ENCODE assay signal across 11 cellular contexts in genomic region chr7:100090527-100091410, GRCh38. TPM values are rescaled to one million over a fixed set of nuclear protein-coding genes. Genes with fewer than 3 reads are reported as not detected.
DNase-seq lines count a peak whose midpoint lies in the region; TF ChIP-seq lines count a peak whose summit lies in the region.
"Had no signal": no experiment of that assay in that cellular context is flagged by ENCODE, and none has a peak within 500 bp of the region (broad histone marks: within the 10 kb centered on the region; RNA-seq: fewer than 3 reads in every experiment).

No MANE protein-coding gene starts in this region.

- no peak overlapping the region for H3K4me3 ChIP-seq in esophagus squamous epithelium
- no peak overlapping the region for H3K4me3 ChIP-seq in tibial nerve

- peak overlapping the region; percentile 62 for H3K27ac Mint-ChIP-seq in activated naive CD4-positive, alpha-beta T cell treated with anti-CD3 and anti-CD28 coated beads, Interleukin-2, amount 10 ng/mL, durations not matched to agents 7 days and 5 days
- peak overlapping the region; percentile 69 for H3K27ac Mint-ChIP-seq in type B pancreatic cell

- TF ChIP-seq CTCF in esophagus squamous epithelium (IDR thresholded peaks at IDR 0.05) (no peak), type B pancreatic cell (conservative IDR thresholded peaks at IDR 0.05) (no peak), tibial nerve (IDR thresholded peaks at IDR 0.05) (no peak)

- peaks cover 21 to 60% (median 47%) of the 10 kb centered on the region in 3 donors for H3K36me3 ChIP-seq in esophagus squamous epithelium
- H3K36me3 ChIP-seq in tibial nerve, result peaks cover 7 to 58% (median 18%) of the 10 kb centered on the region in 3 donors

- no peak for TF ChIP-seq EP300 in tibial nerve (IDR thresholded peaks at IDR 0.05)

- CTCF ChIA-PET in activated naive CD4-positive, alpha-beta T cell treated with anti-CD3 and anti-CD28 coated beads, Interleukin-2, amount 10 ng/mL, durations not matched to agents 7 days and 5 days (lab: Charles Lee), result interaction anchor here (1.1 to 1.4 kb wide), 2 partner anchors 40 to 42 kb away, joined by 3 read pairs; no protein-coding TSS in a partner anchor

- TF ChIP-seq POLR2A in esophagus squamous epithelium (IDR thresholded peaks at IDR 0.05) (no peak), tibial nerve (IDR thresholded peaks at IDR 0.05) (no peak)

- H3K9me3 Mint-ChIP-seq in activated naive CD4-positive, alpha-beta T cell treated with anti-CD3 and anti-CD28 coated beads, Interleukin-2, amount 10 ng/mL, durations not matched to agents 7 days and 5 days, result no peaks in the 10 kb centered on the region
- H3K9me3 Mint-ChIP-seq in type B pancreatic cell, result no peaks in the 10 kb centered on the region

- 73 to 83% methylated on average over 9 to 13 of the region's 14 CpGs for WGBS in esophagus squamous epithelium, 2 donors
- WGBS in tibial nerve, 2 donors, result 85 to 89% methylated on average over 14 of the region's 14 CpGs

- no peaks in the 10 kb centered on the region for H3K9me3 ChIP-seq in esophagus squamous epithelium
- no peaks in the 10 kb centered on the region for H3K9me3 ChIP-seq in tibial nerve
- H3K9me3 ChIP-seq: heart left ventricle, neutrophil had no signal

- peaks cover 3% of the 10 kb centered on the region for H3K27me3 Mint-ChIP-seq in activated naive CD4-positive, alpha-beta T cell treated with anti-CD3 and anti-CD28 coated beads, Interleukin-2, amount 10 ng/mL, durations not matched to agents 7 days and 5 days
- H3K27me3 Mint-ChIP-seq in type B pancreatic cell, result no peaks in the 10 kb centered on the region

- H3K4me3 Mint-ChIP-seq in activated naive CD4-positive, alpha-beta T cell treated with anti-CD3 and anti-CD28 coated beads, Interleukin-2, amount 10 ng/mL, durations not matched to agents 7 days and 5 days, result peak overlapping the region; percentile 48
- H3K4me3 Mint-ChIP-seq in type B pancreatic cell, result peak overlapping the region; percentile 95

- no peak for DNase-seq in activated naive CD4-positive, alpha-beta T cell treated with anti-CD3 and anti-CD28 coated beads, Interleukin-2, amount 10 ng/mL, durations not matched to agents 7 days and 5 days
- DNase-seq in activated naive CD4-positive, alpha-beta T cell treated with anti-CD3 and anti-CD28 coated beads, Interleukin-2, amount 50 U/mL, for 16 hours, result no peak
- DNase-seq in SK-N-DZ (ENCODE audit: low spot score), result peak; percentile 39
- no peak for DNase-seq in esophagus squamous epithelium (lab: John Stamatoyannopoulos, UW)
- no peak for DNase-seq in type B pancreatic cell (ENCODE audit: extremely low spot score, unreplicated experiment)
- no peak for DNase-seq in HK-2 (ENCODE audit: unreplicated experiment)
- no peak for DNase-seq in SW480 (ENCODE audit: low spot score)
- DNase-seq in tibial nerve (ENCODE audit: low spot score in 2 of 2), result no peak
- DNase-seq: COR-L47, heart left ventricle had no signal

- H3K36me3 Mint-ChIP-seq in activated naive CD4-positive, alpha-beta T cell treated with anti-CD3 and anti-CD28 coated beads, Interleukin-2, amount 10 ng/mL, durations not matched to agents 7 days and 5 days, result peaks cover 60% of the 10 kb centered on the region
- peaks cover 19% of the 10 kb centered on the region for H3K36me3 Mint-ChIP-seq in type B pancreatic cell

- H3K4me1 ChIP-seq in esophagus squamous epithelium, result peaks cover 5 to 47% (median 17%) of the 10 kb centered on the region in 3 donors
- H3K4me1 ChIP-seq in tibial nerve, result peaks cover 0 to 37% (median 8%) of the 10 kb centered on the region in 4 donors

- H3K27me3 ChIP-seq in esophagus squamous epithelium (no peaks in the 10 kb centered on the region), tibial nerve (no peaks in the 10 kb centered on the region)
- H3K27me3 ChIP-seq: heart left ventricle, neutrophil had no signal

- H3K27ac ChIP-seq in esophagus squamous epithelium (peak overlapping the region in 3 of 4 donors; percentile 87 to 89 (median 88)), tibial nerve (no peak overlapping the region)
- H3K27ac ChIP-seq: heart left ventricle, neutrophil had no signal

- H3K4me1 Mint-ChIP-seq in activated naive CD4-positive, alpha-beta T cell treated with anti-CD3 and anti-CD28 coated beads, Interleukin-2, amount 10 ng/mL, durations not matched to agents 7 days and 5 days, result peaks cover 39% of the 10 kb centered on the region
- peaks cover 25% of the 10 kb centered on the region for H3K4me1 Mint-ChIP-seq in type B pancreatic cell (ENCODE audit: unreplicated experiment)

- intact Hi-C loops in esophagus squamous epithelium (cut with DNase I), result no loop called here

RNA-seq across cellular contexts. Expression of gene COPS6, which starts 2.0 kb away (rescaled TPM):
- 37.4 and 46.8 TPM in 2 replicates for polyA plus RNA-seq in SK-N-DZ (2014; cell fraction: cytosol; rRNA removed)
- 43.8 and 70.8 TPM in 2 replicates for polyA plus RNA-seq in SK-N-DZ (2014; cell fraction: nucleus; rRNA removed)
- total RNA-seq in esophagus squamous epithelium (10 to 100 TPM; 50.6 to 68.0 (median 62.2) TPM), type B pancreatic cell (ENCODE audit: low replicate concordance) (87.0 and 120 TPM in 2 replicates), tibial nerve (10 to 100 TPM; 43.7 to 56.4 (median 50.6) TPM)

RNA-seq across cellular contexts. Expression of gene ZNF3, which starts 9.2 kb away (rescaled TPM):
- 63.1 and 65.6 TPM in 2 replicates for polyA plus RNA-seq in SK-N-DZ (2014; cell fraction: cytosol; rRNA removed)
- 101 and 141 TPM in 2 replicates for polyA plus RNA-seq in SK-N-DZ (2014; cell fraction: nucleus; rRNA removed)
- total RNA-seq in esophagus squamous epithelium, result 10 to 100 TPM; 10.5 to 22.3 (median 12.2) TPM
- total RNA-seq in type B pancreatic cell (ENCODE audit: low replicate concordance), result 52.8 and 66.6 TPM in 2 replicates
- total RNA-seq in tibial nerve, result 10 to 100 TPM; 24.0 to 37.5 (median 26.9) TPM

RNA-seq across cellular contexts. Expression of gene MCM7, which starts 10.4 kb away (rescaled TPM):
- polyA plus RNA-seq in SK-N-DZ (2014; cell fraction: cytosol; rRNA removed), result 527 and 558 TPM in 2 replicates
- polyA plus RNA-seq in SK-N-DZ (2014; cell fraction: nucleus; rRNA removed), result 941 and 957 TPM in 2 replicates
- total RNA-seq in esophagus squamous epithelium (10 to 100 TPM; 31.8 to 67.3 (median 63.1) TPM), type B pancreatic cell (ENCODE audit: low replicate concordance) (121 and 244 TPM in 2 replicates), tibial nerve (10 to 100 TPM; 28.9 to 41.0 (median 35.8) TPM)

RNA-seq across cellular contexts. Expression of gene AP4M1, which starts 10.7 kb away (rescaled TPM):
- polyA plus RNA-seq in SK-N-DZ (2014; cell fraction: cytosol; rRNA removed), result 39.4 and 39.9 TPM in 2 replicates
- polyA plus RNA-seq in SK-N-DZ (2014; cell fraction: nucleus; rRNA removed), result 52.2 and 119 TPM in 2 replicates
- 10 to 100 TPM in 2 of 4 donors, 1 to 10 TPM in 2; 8.1 to 26.1 (median 9.9) TPM for total RNA-seq in esophagus squamous epithelium
- total RNA-seq in type B pancreatic cell (ENCODE audit: low replicate concordance), result 25.7 and 28.5 TPM in 2 replicates
- 10 to 100 TPM; 23.0 to 34.1 (median 25.9) TPM for total RNA-seq in tibial nerve

RNA-seq across cellular contexts. Expression of gene TAF6, which starts 28.4 kb away (rescaled TPM):
- polyA plus RNA-seq in SK-N-DZ (2014; cell fraction: cytosol; rRNA removed), result 76.5 and 98.2 TPM in 2 replicates
- 92.4 and 94.5 TPM in 2 replicates for polyA plus RNA-seq in SK-N-DZ (2014; cell fraction: nucleus; rRNA removed)
- total RNA-seq in esophagus squamous epithelium, result 10 to 100 TPM; 24.4 to 40.6 (median 30.5) TPM
- 50.9 and 77.7 TPM in 2 replicates for total RNA-seq in type B pancreatic cell (ENCODE audit: low replicate concordance)
- 10 to 100 TPM; 46.1 to 56.9 (median 54.2) TPM for total RNA-seq in tibial nerve

Comparison
In these comparisons a context has a peak if more than half of its experiments do, and no peak if none do; other contexts are left out.
1. H3K27ac ChIP-seq: peak in esophagus squamous epithelium (3 of 4); none in tibial nerve (0 of 4).